Comparison of ENCODE assay signal across 1 cellular context in genomic region chr12:71787574-71787973, GRCh38.
TF ChIP-seq lines count a peak whose summit lies in the region.

No MANE protein-coding gene starts in this region.

TF ChIP-seq in WTC11, 78 proteins besides CTCF, POLR2A, EP300 and RAD21:
- no peak for TF ChIP-seq ZNF532 (CRISPR knock-in tag; IDR thresholded peaks at IDR 0.05; ENCODE audit: borderline replicate concordance)
- TF ChIP-seq ZNF423 (CRISPR knock-in tag; IDR thresholded peaks at IDR 0.05) = no peak
- no peak for TF ChIP-seq JUN (CRISPR knock-in tag; IDR thresholded peaks at IDR 0.05)
- no peak for TF ChIP-seq E2F4 (CRISPR knock-in tag; IDR thresholded peaks at IDR 0.05; ENCODE audit: borderline replicate concordance, low read depth)
- no peak for TF ChIP-seq OVOL2 (CRISPR knock-in tag; IDR thresholded peaks at IDR 0.05; ENCODE audit: borderline replicate concordance)
- TF ChIP-seq SOX15 (CRISPR knock-in tag; IDR thresholded peaks at IDR 0.05) = no peak
- no peak for TF ChIP-seq NR3C1 (CRISPR knock-in tag; conservative IDR thresholded peaks at IDR 0.05; ENCODE audit: low read depth)
- no peak for TF ChIP-seq TP53 (CRISPR knock-in tag; IDR thresholded peaks at IDR 0.05)
- no peak for TF ChIP-seq E2F1 (CRISPR knock-in tag; IDR thresholded peaks at IDR 0.05)
- no peak for TF ChIP-seq FOXP4 (CRISPR knock-in tag; IDR thresholded peaks at IDR 0.05)
- TF ChIP-seq KAT7 (CRISPR knock-in tag; IDR thresholded peaks at IDR 0.05; ENCODE audit: borderline replicate concordance) = no peak
- TF ChIP-seq FOXP1 (CRISPR knock-in tag; IDR thresholded peaks at IDR 0.05; ENCODE audit: borderline replicate concordance) = no peak
- TF ChIP-seq HMGXB4 (CRISPR knock-in tag; IDR thresholded peaks at IDR 0.05) = no peak
- no peak for TF ChIP-seq GABPB1 (CRISPR knock-in tag; IDR thresholded peaks at IDR 0.05)
- no peak for TF ChIP-seq ZSCAN18 (CRISPR knock-in tag; IDR thresholded peaks at IDR 0.05)
- no peak for TF ChIP-seq STAT6 (CRISPR knock-in tag; conservative IDR thresholded peaks at IDR 0.05; ENCODE audit: low read depth)
- no peak for TF ChIP-seq AFF4 (CRISPR knock-in tag; IDR thresholded peaks at IDR 0.05; ENCODE audit: borderline replicate concordance)
- TF ChIP-seq EMX1 (CRISPR knock-in tag; IDR thresholded peaks at IDR 0.05) = no peak
- TF ChIP-seq ZMAT4 (CRISPR knock-in tag; IDR thresholded peaks at IDR 0.05) = no peak
- no peak for TF ChIP-seq IRF1 (CRISPR knock-in tag; IDR thresholded peaks at IDR 0.05)
